In the genomic region with DNA sequence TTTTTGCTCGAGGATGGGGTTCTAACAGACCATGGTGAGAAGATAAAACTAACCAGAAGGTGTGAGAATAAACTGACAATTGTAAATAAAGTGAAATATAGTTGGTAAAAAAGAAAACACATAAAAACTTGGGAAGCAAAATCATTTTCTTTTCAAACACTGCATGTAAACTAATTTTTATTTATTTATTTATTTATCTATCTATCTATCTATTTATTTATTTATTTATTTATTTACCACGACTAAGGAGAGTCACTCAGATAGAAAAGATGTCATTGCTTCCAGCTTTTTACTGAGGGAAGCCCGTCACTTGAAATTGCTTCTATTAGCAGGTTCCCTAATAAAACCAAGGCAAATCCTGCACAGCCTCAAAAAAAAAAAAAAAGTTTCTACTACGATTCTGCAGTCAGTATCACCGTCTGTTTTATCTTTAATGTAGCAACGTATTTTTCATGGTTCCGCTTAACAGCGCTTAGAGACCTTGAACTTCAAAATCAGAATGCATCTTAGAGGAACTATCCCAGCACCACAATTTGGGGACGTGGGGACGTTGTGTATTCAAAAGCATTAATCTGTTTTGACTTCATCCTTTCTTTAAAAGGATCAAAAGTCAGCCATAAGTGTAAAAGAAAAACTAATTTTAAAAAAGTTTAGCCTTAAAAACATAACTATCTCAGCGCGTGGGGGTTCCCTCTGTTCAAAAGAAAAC, we compare ENCODE assay signal across 8 cellular contexts. TPM values are rescaled to one million over a fixed set of nuclear protein-coding genes. Genes with fewer than 3 reads are reported as not detected.
DNase-seq lines count a peak whose midpoint lies in the region; ATAC-seq and TF ChIP-seq lines count a peak whose summit lies in the region.

No MANE protein-coding gene starts in this region.

- intact Hi-C loops in A673 (cut with micrococcal nuclease; ENCODE audit: unreplicated experiment): loop anchor here (10.0 kb wide), 1 partner anchor 344 kb away; no protein-coding TSS in a partner anchor
- intact Hi-C loops in activated T-helper 1 cell treated with anti-CD3 and anti-CD28 coated beads, Interleukin-12 subunit alpha, Interleukin-12 subunit beta, Interleukin-2, Interleukin-4 antibody, amounts not matched to agents 30 ng/mL and 10 ng/mL and 1 ng/mL, durations not matched to agents 14 hours and 24 hours and 36 hours (cut with micrococcal nuclease): loop anchor here (1.0 to 10.0 kb wide), 7 partner anchors 89 to 846 kb away; partner anchors contain the start of genes DNAJC1, MLLT10 and MSRB2

- CTCF ChIA-PET in A673 (lab: Charles Lee): no interaction called here

- H3K4me1 ChIP-seq in A673 (ENCODE audit: insufficient read depth, low read length, poor library complexity, severe bottlenecking) (peaks cover 35% of the 10 kb centered on the region), HAP-1 (peaks cover 13% of the 10 kb centered on the region; the same call in 1 of the 2 replicates), hepatocyte (ENCODE audit: insufficient read depth) (no peaks in the 10 kb centered on the region)

- H3K27ac ChIP-seq in A673 (ENCODE audit: low read depth, low read length, poor library complexity, severe bottlenecking) (peak overlapping the region; percentile 86), hepatocyte (peak overlapping the region; percentile 84)

- no peaks in the 10 kb centered on the region for H4K20me1 ChIP-seq in hepatocyte (ENCODE audit: insufficient read depth, poor library complexity, severe bottlenecking)

- peak overlapping the region; percentile 88 for H3K4me3 Mint-ChIP-seq in activated T-helper 1 cell treated with anti-CD3 and anti-CD28 coated beads, Interleukin-12 subunit alpha, Interleukin-12 subunit beta, Interleukin-2, Interleukin-4 antibody, amounts not matched to agents 30 ng/mL and 10 ng/mL and 1 ng/mL, durations not matched to agents 14 hours and 24 hours and 36 hours
- H3K4me3 Mint-ChIP-seq in stimulated activated effector memory CD8-positive, alpha-beta T cell treated with anti-CD3 and anti-CD28 coated beads, Interleukin-12 subunit alpha, Interleukin-12 subunit beta, amount 100 ng/mL, for 72 hours: peak overlapping the region; percentile 93

- peak overlapping the region; percentile 89 for H2AFZ ChIP-seq in hepatocyte

- ATAC-seq in stimulated activated effector memory CD8-positive, alpha-beta T cell treated with anti-CD3 and anti-CD28 coated beads, Interleukin-12 subunit alpha, Interleukin-12 subunit beta, amount 100 ng/mL, for 72 hours: no peak

- DNase-seq in A673 (ENCODE audit: low spot score): peak; percentile 31
- peak in 1 of 2 experiments; percentile 8 for DNase-seq in HAP-1 (ENCODE audit: low spot score in 2 of 2)
- no peak for DNase-seq in activated T-helper 1 cell treated with anti-CD3 and anti-CD28 coated beads, Interleukin-12 subunit alpha, Interleukin-12 subunit beta, Interleukin-2, Interleukin-4 antibody, amounts not matched to agents 30 ng/mL and 10 ng/mL and 1 ng/mL, durations not matched to agents 14 hours and 24 hours and 36 hours (ENCODE audit: low spot score)
- no peak for DNase-seq in hepatocyte (ENCODE audit: low spot score)
- no peak for DNase-seq in stimulated activated effector memory CD8-positive, alpha-beta T cell treated with anti-CD3 and anti-CD28 coated beads, Interleukin-12 subunit alpha, Interleukin-12 subunit beta, amount 100 ng/mL, for 72 hours (ENCODE audit: low spot score in 2 of 2)
- DNase-seq in A172 (ENCODE audit: low spot score): no peak
- DNase-seq in NCI-H2081 (lab: John Stamatoyannopoulos, UW): no peak
- DNase-seq in NCI-H2171 treated with DMSO at 0.1 percent for 48 hours (lab: John Stamatoyannopoulos, UW): no peak

- H3K4me3 ChIP-seq in A673 (ENCODE audit: low read depth, low read length, poor library complexity, severe bottlenecking) (peak overlapping the region; percentile 55), HAP-1 (peak overlapping the region; percentile 27), hepatocyte (peak overlapping the region; percentile 63)

- no TSS peak for BruUV-seq in A673 (replicated peaks; lab: Mats Ljungman, UMichigan)

- H3K27ac Mint-ChIP-seq in activated T-helper 1 cell treated with anti-CD3 and anti-CD28 coated beads, Interleukin-12 subunit alpha, Interleukin-12 subunit beta, Interleukin-2, Interleukin-4 antibody, amounts not matched to agents 30 ng/mL and 10 ng/mL and 1 ng/mL, durations not matched to agents 14 hours and 24 hours and 36 hours: peak overlapping the region; percentile 98
- H3K27ac Mint-ChIP-seq in stimulated activated effector memory CD8-positive, alpha-beta T cell treated with anti-CD3 and anti-CD28 coated beads, Interleukin-12 subunit alpha, Interleukin-12 subunit beta, amount 100 ng/mL, for 72 hours: peak overlapping the region; percentile 100

- peaks cover 11% of the 10 kb centered on the region for H3K36me3 Mint-ChIP-seq in activated T-helper 1 cell treated with anti-CD3 and anti-CD28 coated beads, Interleukin-12 subunit alpha, Interleukin-12 subunit beta, Interleukin-2, Interleukin-4 antibody, amounts not matched to agents 30 ng/mL and 10 ng/mL and 1 ng/mL, durations not matched to agents 14 hours and 24 hours and 36 hours (ENCODE audit: low read depth)
- peaks cover 20% of the 10 kb centered on the region for H3K36me3 Mint-ChIP-seq in stimulated activated effector memory CD8-positive, alpha-beta T cell treated with anti-CD3 and anti-CD28 coated beads, Interleukin-12 subunit alpha, Interleukin-12 subunit beta, amount 100 ng/mL, for 72 hours

- no peak for TF ChIP-seq CTCF in A673 (conservative IDR thresholded peaks at IDR 0.05; ENCODE audit: low read depth, low read length)
- TF ChIP-seq CTCF in hepatocyte (IDR thresholded peaks at IDR 0.05; ENCODE audit: poor library complexity): no peak

- 13% methylated on average over 12 of the region's 12 CpGs for WGBS in hepatocyte (ENCODE audit: low lambda C conversion rate, missing lambda C conversion rate)

- H3K4me1 Mint-ChIP-seq in activated T-helper 1 cell treated with anti-CD3 and anti-CD28 coated beads, Interleukin-12 subunit alpha, Interleukin-12 subunit beta, Interleukin-2, Interleukin-4 antibody, amounts not matched to agents 30 ng/mL and 10 ng/mL and 1 ng/mL, durations not matched to agents 14 hours and 24 hours and 36 hours (ENCODE audit: low read depth): peaks cover 50% of the 10 kb centered on the region
- peaks cover 21% of the 10 kb centered on the region for H3K4me1 Mint-ChIP-seq in stimulated activated effector memory CD8-positive, alpha-beta T cell treated with anti-CD3 and anti-CD28 coated beads, Interleukin-12 subunit alpha, Interleukin-12 subunit beta, amount 100 ng/mL, for 72 hours

- peak overlapping the region; percentile 87 for H3K4me2 ChIP-seq in hepatocyte

- no peaks in the 10 kb centered on the region for H3K79me2 ChIP-seq in hepatocyte

- H3K27me3 Mint-ChIP-seq in activated T-helper 1 cell treated with anti-CD3 and anti-CD28 coated beads, Interleukin-12 subunit alpha, Interleukin-12 subunit beta, Interleukin-2, Interleukin-4 antibody, amounts not matched to agents 30 ng/mL and 10 ng/mL and 1 ng/mL, durations not matched to agents 14 hours and 24 hours and 36 hours (ENCODE audit: insufficient read depth): peaks cover 13% of the 10 kb centered on the region

- H3K27me3 ChIP-seq in A673 (replicated peaks; ENCODE audit: insufficient read depth, low read depth, low read length, poor library complexity): no peaks in the 10 kb centered on the region
- H3K27me3 ChIP-seq in HAP-1 (ENCODE audit: low read depth): no peaks in the 10 kb centered on the region
- H3K27me3 ChIP-seq in hepatocyte: peaks cover 57% of the 10 kb centered on the region

- H3K9me3 Mint-ChIP-seq in activated T-helper 1 cell treated with anti-CD3 and anti-CD28 coated beads, Interleukin-12 subunit alpha, Interleukin-12 subunit beta, Interleukin-2, Interleukin-4 antibody, amounts not matched to agents 30 ng/mL and 10 ng/mL and 1 ng/mL, durations not matched to agents 14 hours and 24 hours and 36 hours: no peaks in the 10 kb centered on the region
- no peaks in the 10 kb centered on the region for H3K9me3 Mint-ChIP-seq in stimulated activated effector memory CD8-positive, alpha-beta T cell treated with anti-CD3 and anti-CD28 coated beads, Interleukin-12 subunit alpha, Interleukin-12 subunit beta, amount 100 ng/mL, for 72 hours

- in situ Hi-C loops in HAP-1 (cut with MboI; ENCODE audit: low sequenced_read_pairs): no loop called here

- POLR2A ChIA-PET in A673 (lab: Charles Lee; ENCODE audit: low non-redundant PET): no interaction called here

- H3K36me3 ChIP-seq in A673 (ENCODE audit: insufficient read depth, low read length, poor library complexity, severe bottlenecking): no peaks in the 10 kb centered on the region
- H3K36me3 ChIP-seq in HAP-1 (replicated peaks): no peaks in the 10 kb centered on the region
- no peaks in the 10 kb centered on the region for H3K36me3 ChIP-seq in hepatocyte (replicated peaks; ENCODE audit: insufficient read depth, low read depth)

- H3K9me3 ChIP-seq in A673 (ENCODE audit: low read depth, low read length, poor library complexity, severe bottlenecking) (no peaks in the 10 kb centered on the region), HAP-1 (no peaks in the 10 kb centered on the region), hepatocyte (ENCODE audit: low read depth) (no peaks in the 10 kb centered on the region)

- H3K9me2 ChIP-seq in hepatocyte (replicated peaks; ENCODE audit: insufficient read depth): no peaks in the 10 kb centered on the region

RNA-seq across cellular contexts. Expression of gene EBLN1, which starts 33.2 kb away (rescaled TPM):
- not detected in 2 replicates for total RNA-seq in A673 (2021)
- total RNA-seq in activated T-helper 1 cell treated with anti-CD3 and anti-CD28 coated beads, Interleukin-12 subunit alpha, Interleukin-12 subunit beta, Interleukin-2, Interleukin-4 antibody, amounts not matched to agents 30 ng/mL and 10 ng/mL and 1 ng/mL, durations not matched to agents 14 hours and 24 hours and 36 hours: not detected in 2 replicates
- total RNA-seq in hepatocyte: not detected in 2 replicates
- not detected in 2 replicates for polyA plus RNA-seq in hepatocyte
- not detected in 2 replicates for total RNA-seq in A172 (2014; rRNA removed; shearing (Covaris generic))
